20 cellular contexts compared by ENCODE assay signal in genomic region chr17:66655461-66655860, GRCh38.
A peak's percentile ranks its signal among the peaks of the same experiment; 100 is the strongest.
DNase-seq lines count a peak whose midpoint lies in the region; ATAC-seq and TF ChIP-seq lines count a peak whose summit lies in the region.
"Had no signal": no experiment of that assay in that cellular context is flagged by ENCODE, and none has a peak within 500 bp of the region (broad histone marks: within the 10 kb centered on the region; RNA-seq: fewer than 3 reads in every experiment).

No MANE protein-coding gene starts in this region.

- ATAC-seq in natural killer cell treated with Interleukin-12 subunit alpha and Interleukin-12 subunit beta and Interleukin-15 and Interleukin-18, amount 100 ng/mL, for 72 hours, result no peak
- ATAC-seq in natural killer cell (no peak), GM18498 (IDR thresholded peaks at IDR 0.05; ENCODE audit: unreplicated experiment) (no peak)
- ATAC-seq: psoas muscle had no signal

- H3K27me3 Mint-ChIP-seq in natural killer cell treated with Interleukin-12 subunit alpha and Interleukin-12 subunit beta and Interleukin-15 and Interleukin-18, amount 100 ng/mL, for 72 hours, result peaks cover 0 to 3% of the 10 kb centered on the region in 2 donors
- H3K27me3 Mint-ChIP-seq in natural killer cell (ENCODE audit: low read depth in 2 of 2), result no peaks in the 10 kb centered on the region
- no peaks in the 10 kb centered on the region for H3K27me3 Mint-ChIP-seq in activated T-helper 1 cell treated with anti-CD3 and anti-CD28 coated beads, Interleukin-12 subunit alpha, Interleukin-12 subunit beta, Interleukin-2, Interleukin-4 antibody, amounts not matched to agents 30 ng/mL and 10 ng/mL and 1 ng/mL, durations not matched to agents 14 hours and 24 hours and 36 hours (ENCODE audit: insufficient read depth)

- H3K27ac Mint-ChIP-seq in natural killer cell treated with Interleukin-12 subunit alpha and Interleukin-12 subunit beta and Interleukin-15 and Interleukin-18, amount 100 ng/mL, for 72 hours, result peak overlapping the region; percentile 3 to 7
- H3K27ac Mint-ChIP-seq in natural killer cell, result no peak overlapping the region
- peak overlapping the region; percentile 81 for H3K27ac Mint-ChIP-seq in activated T-helper 1 cell treated with anti-CD3 and anti-CD28 coated beads, Interleukin-12 subunit alpha, Interleukin-12 subunit beta, Interleukin-2, Interleukin-4 antibody, amounts not matched to agents 30 ng/mL and 10 ng/mL and 1 ng/mL, durations not matched to agents 14 hours and 24 hours and 36 hours

- H3K4me1 Mint-ChIP-seq in natural killer cell treated with Interleukin-12 subunit alpha and Interleukin-12 subunit beta and Interleukin-15 and Interleukin-18, amount 100 ng/mL, for 72 hours (ENCODE audit: low read depth in 2 of 2), result peaks cover 26 to 31% of the 10 kb centered on the region in 2 donors
- H3K4me1 Mint-ChIP-seq in natural killer cell, result peaks cover 7 to 11% of the 10 kb centered on the region in 2 donors
- peaks cover 59% of the 10 kb centered on the region for H3K4me1 Mint-ChIP-seq in activated T-helper 1 cell treated with anti-CD3 and anti-CD28 coated beads, Interleukin-12 subunit alpha, Interleukin-12 subunit beta, Interleukin-2, Interleukin-4 antibody, amounts not matched to agents 30 ng/mL and 10 ng/mL and 1 ng/mL, durations not matched to agents 14 hours and 24 hours and 36 hours (ENCODE audit: low read depth)

- H3K4me3 ChIP-seq in suprapubic skin, result no peak overlapping the region
- H3K4me3 ChIP-seq: ascending aorta, hepatocyte, left ventricle myocardium inferior, psoas muscle had no signal

- TF ChIP-seq EP300 in suprapubic skin (IDR thresholded peaks at IDR 0.05), result no peak

- no peak for DNase-seq in natural killer cell treated with Interleukin-12 subunit alpha and Interleukin-12 subunit beta and Interleukin-15 and Interleukin-18, amount 100 ng/mL, for 72 hours (ENCODE audit: low spot score)
- DNase-seq in natural killer cell, result no peak
- DNase-seq in activated T-helper 1 cell treated with anti-CD3 and anti-CD28 coated beads, Interleukin-12 subunit alpha, Interleukin-12 subunit beta, Interleukin-2, Interleukin-4 antibody, amounts not matched to agents 30 ng/mL and 10 ng/mL and 1 ng/mL, durations not matched to agents 14 hours and 24 hours and 36 hours (ENCODE audit: low spot score), result no peak
- DNase-seq in epithelial cell of prostate (ENCODE audit: low read depth, low spot score), result no peak
- no peak for DNase-seq in suprapubic skin (ENCODE audit: low spot score in 2 of 2)
- no peak for DNase-seq in NCI-H1105 (lab: John Stamatoyannopoulos, UW)
- DNase-seq in DMS153 treated with DMSO at 0.1 percent for 48 hours (lab: John Stamatoyannopoulos, UW; ENCODE audit: unreplicated experiment), result no peak
- DNase-seq: activated gamma-delta T cell; CD8-positive, alpha-beta T cell; DMS79; effector memory CD4-positive, alpha-beta T cell; KG1; left ventricle myocardium inferior; NCI-H187; NCI-H748 treated with DMSO at 0.1 percent for 48 hours; psoas muscle; Right ventricle myocardium superior had no signal

- peaks cover 14% of the 10 kb centered on the region for H3K36me3 Mint-ChIP-seq in natural killer cell treated with Interleukin-12 subunit alpha and Interleukin-12 subunit beta and Interleukin-15 and Interleukin-18, amount 100 ng/mL, for 72 hours
- no peaks in the 10 kb centered on the region for H3K36me3 Mint-ChIP-seq in natural killer cell
- H3K36me3 Mint-ChIP-seq in activated T-helper 1 cell treated with anti-CD3 and anti-CD28 coated beads, Interleukin-12 subunit alpha, Interleukin-12 subunit beta, Interleukin-2, Interleukin-4 antibody, amounts not matched to agents 30 ng/mL and 10 ng/mL and 1 ng/mL, durations not matched to agents 14 hours and 24 hours and 36 hours (ENCODE audit: low read depth), result peaks cover 77% of the 10 kb centered on the region

- H3K27ac ChIP-seq in epithelial cell of prostate, result peak overlapping the region; percentile 74
- peak overlapping the region; percentile 62 for H3K27ac ChIP-seq in suprapubic skin
- H3K27ac ChIP-seq: ascending aorta, hepatocyte, left ventricle myocardium inferior, psoas muscle had no signal

- H3K27me3 ChIP-seq in suprapubic skin, result no peaks in the 10 kb centered on the region
- H3K27me3 ChIP-seq: ascending aorta, hepatocyte had no signal

- peaks cover 18% of the 10 kb centered on the region for H3K4me1 ChIP-seq in suprapubic skin
- H3K4me1 ChIP-seq: ascending aorta, left ventricle myocardium inferior, psoas muscle had no signal

- no peak overlapping the region for H3K4me3 Mint-ChIP-seq in natural killer cell treated with Interleukin-12 subunit alpha and Interleukin-12 subunit beta and Interleukin-15 and Interleukin-18, amount 100 ng/mL, for 72 hours
- H3K4me3 Mint-ChIP-seq in natural killer cell, result no peak overlapping the region
- peak overlapping the region; percentile 46 for H3K4me3 Mint-ChIP-seq in activated T-helper 1 cell treated with anti-CD3 and anti-CD28 coated beads, Interleukin-12 subunit alpha, Interleukin-12 subunit beta, Interleukin-2, Interleukin-4 antibody, amounts not matched to agents 30 ng/mL and 10 ng/mL and 1 ng/mL, durations not matched to agents 14 hours and 24 hours and 36 hours
- H3K4me3 Mint-ChIP-seq: CD8-positive, alpha-beta T cell had no signal

- no peaks in the 10 kb centered on the region for H3K9me3 ChIP-seq in suprapubic skin
- H3K9me3 ChIP-seq: ascending aorta, left ventricle myocardium inferior, psoas muscle had no signal

- TF ChIP-seq CTCF in natural killer cell (IDR thresholded peaks at IDR 0.05), result no peak
- TF ChIP-seq CTCF in suprapubic skin (IDR thresholded peaks at IDR 0.05), result no peak

- WGBS in suprapubic skin, result 76% methylated on average over 2 of the region's 2 CpGs

- no peaks in the 10 kb centered on the region for H3K36me3 ChIP-seq in suprapubic skin
- H3K36me3 ChIP-seq: ascending aorta, left ventricle myocardium inferior had no signal

- H3K9me3 Mint-ChIP-seq in natural killer cell treated with Interleukin-12 subunit alpha and Interleukin-12 subunit beta and Interleukin-15 and Interleukin-18, amount 100 ng/mL, for 72 hours, result peaks cover 6% of the 10 kb centered on the region
- H3K9me3 Mint-ChIP-seq in natural killer cell, result peaks cover 0 to 2% of the 10 kb centered on the region in 2 donors
- H3K9me3 Mint-ChIP-seq in activated T-helper 1 cell treated with anti-CD3 and anti-CD28 coated beads, Interleukin-12 subunit alpha, Interleukin-12 subunit beta, Interleukin-2, Interleukin-4 antibody, amounts not matched to agents 30 ng/mL and 10 ng/mL and 1 ng/mL, durations not matched to agents 14 hours and 24 hours and 36 hours, result peaks cover 43% of the 10 kb centered on the region
- H3K9me3 Mint-ChIP-seq: CD8-positive, alpha-beta T cell had no signal

- intact Hi-C loops in natural killer cell (cut with micrococcal nuclease), result no loop called here
- intact Hi-C loops in activated T-helper 1 cell treated with anti-CD3 and anti-CD28 coated beads, Interleukin-12 subunit alpha, Interleukin-12 subunit beta, Interleukin-2, Interleukin-4 antibody, amounts not matched to agents 30 ng/mL and 10 ng/mL and 1 ng/mL, durations not matched to agents 14 hours and 24 hours and 36 hours (cut with micrococcal nuclease), result no loop called here

- TF ChIP-seq POLR2A in suprapubic skin (IDR thresholded peaks at IDR 0.05), result no peak

Comparison
In these comparisons a context has a peak if more than half of its experiments do, and no peak if none do; other contexts are left out.
1. H3K27ac Mint-ChIP-seq: peak in natural killer cell treated with Interleukin-12 subunit alpha and Interleukin-12 subunit beta and Interleukin-15 and Interleukin-18, amount 100 ng/mL, for 72 hours (2 of 2) and activated T-helper 1 cell treated with anti-CD3 and anti-CD28 coated beads, Interleukin-12 subunit alpha, Interleukin-12 subunit beta, Interleukin-2, Interleukin-4 antibody, amounts not matched to agents 30 ng/mL and 10 ng/mL and 1 ng/mL, durations not matched to agents 14 hours and 24 hours and 36 hours (single experiment); none in natural killer cell (0 of 2).